Comparison of ENCODE assay signal across 26 cellular contexts in the genomic region with DNA sequence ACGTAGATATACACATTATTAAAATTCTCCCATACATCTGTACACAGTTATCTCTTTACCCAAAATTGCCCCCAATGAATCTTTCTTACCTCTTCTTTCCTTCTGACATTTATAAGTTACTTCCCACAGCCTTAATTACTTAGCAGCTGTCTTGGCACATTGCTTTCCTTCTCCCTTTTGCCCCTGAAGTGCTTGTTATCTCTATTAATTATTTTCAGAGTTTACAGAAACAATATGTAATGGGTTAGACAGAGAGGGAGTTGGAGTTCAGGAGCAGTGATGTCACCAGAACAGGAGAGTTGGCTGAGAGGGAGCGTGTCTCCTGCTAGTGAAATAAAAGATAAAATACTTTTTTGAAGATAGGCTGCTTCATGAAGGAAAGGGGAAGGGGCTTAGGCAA. TPM values are rescaled to one million over a fixed set of nuclear protein-coding genes. Genes with fewer than 3 reads are reported as not detected.
"Had no signal": no experiment of that assay in that cellular context is flagged by ENCODE, and none has a peak within 500 bp of the region (broad histone marks: within the 10 kb centered on the region; RNA-seq: fewer than 3 reads in every experiment).

No MANE protein-coding gene starts in this region.

- DNase-seq: activated B cell treated with CpG ODN at 0.5 μM for 24 hours; activated CD4-positive, alpha-beta T cell treated with anti-CD3 and anti-CD28 coated beads for 1 hour; activated CD4-positive, alpha-beta T cell treated with anti-CD3 and anti-CD28 coated beads, Interleukin-2, amount 10 ng/mL, durations not matched to agents 24 days and 14 days; activated CD4-positive, alpha-beta T cell treated with anti-CD3 and anti-CD28 coated beads, Interleukin-2, amount 50 U/mL, for 48 hours; activated CD8-positive, alpha-beta memory T cell treated with anti-CD3 and anti-CD28 coated beads, Interleukin-2, amount 10 ng/mL, durations not matched to agents 7 days and 5 days; activated effector memory CD4-positive, alpha-beta T cell treated with anti-CD3 and anti-CD28 coated beads, Interleukin-2, amount 50 U/mL, for 16 hours; activated naive CD4-positive, alpha-beta T cell treated with Interleukin-2 at 50 U/mL for 16 hours; activated naive CD8-positive, alpha-beta T cell treated with anti-CD3 and anti-CD28 coated beads, Interleukin-2, amount 50 U/mL, for 24 hours; activated T-cell treated with anti-CD3 and anti-CD28 coated beads, Interleukin-2, amount 50 U/mL, for 4 hours; IMR-90; Kasumi-1; KBM-7; NCI-H146; NCI-H187 treated with DMSO at 0.1 percent for 48 hours; NCI-H2171; NCI-H2227 treated with DMSO at 0.1 percent for 48 hours; NCI-H446 treated with DMSO at 0.1 percent for 48 hours; NCI-H526; NCI-H82; SIG-M5; T-cell; T-helper 2 cell; T1000 had no signal

- H3K9me3 Mint-ChIP-seq: activated B cell treated with CpG ODN at 0.5 μM for 24 hours; activated CD4-positive, alpha-beta T cell treated with anti-CD3 and anti-CD28 coated beads, Interleukin-2, amount 10 ng/mL, durations not matched to agents 24 days and 14 days; activated naive CD8-positive, alpha-beta T cell treated with anti-CD3 and anti-CD28 coated beads, Interleukin-2, amount 50 U/mL, for 24 hours; activated T-cell treated with anti-CD3 and anti-CD28 coated beads, Interleukin-2, amount 50 U/mL, for 4 hours had no signal

- H3K4me1 Mint-ChIP-seq: activated B cell treated with CpG ODN at 0.5 μM for 24 hours; activated CD4-positive, alpha-beta T cell treated with anti-CD3 and anti-CD28 coated beads, Interleukin-2, amount 10 ng/mL, durations not matched to agents 24 days and 14 days; activated CD8-positive, alpha-beta memory T cell treated with anti-CD3 and anti-CD28 coated beads, Interleukin-2, amount 10 ng/mL, durations not matched to agents 7 days and 5 days; activated naive CD8-positive, alpha-beta T cell treated with anti-CD3 and anti-CD28 coated beads, Interleukin-2, amount 50 U/mL, for 24 hours; T-cell had no signal

- H3K27ac Mint-ChIP-seq: activated B cell treated with CpG ODN at 0.5 μM for 24 hours; activated CD4-positive, alpha-beta T cell treated with anti-CD3 and anti-CD28 coated beads, Interleukin-2, amount 10 ng/mL, durations not matched to agents 24 days and 14 days; activated CD8-positive, alpha-beta memory T cell treated with anti-CD3 and anti-CD28 coated beads, Interleukin-2, amount 10 ng/mL, durations not matched to agents 7 days and 5 days; activated naive CD4-positive, alpha-beta T cell treated with anti-CD3 and anti-CD28 coated beads, Interleukin-2, amount 50 U/mL, for 72 hours; activated naive CD8-positive, alpha-beta T cell treated with anti-CD3 and anti-CD28 coated beads, Interleukin-2, amount 50 U/mL, for 24 hours; T-cell had no signal

- H3K4me3 Mint-ChIP-seq: activated B cell treated with CpG ODN at 0.5 μM for 24 hours; activated CD4-positive, alpha-beta T cell treated with anti-CD3 and anti-CD28 coated beads, Interleukin-2, amount 10 ng/mL, durations not matched to agents 24 days and 14 days; activated CD8-positive, alpha-beta memory T cell treated with anti-CD3 and anti-CD28 coated beads, Interleukin-2, amount 10 ng/mL, durations not matched to agents 7 days and 5 days; activated naive CD8-positive, alpha-beta T cell treated with anti-CD3 and anti-CD28 coated beads, Interleukin-2, amount 50 U/mL, for 24 hours; activated T-cell treated with anti-CD3 and anti-CD28 coated beads, Interleukin-2, amount 50 U/mL, for 4 hours; T-cell had no signal

- ATAC-seq: activated CD8-positive, alpha-beta memory T cell treated with anti-CD3 and anti-CD28 coated beads, Interleukin-2, amount 10 ng/mL, durations not matched to agents 7 days and 5 days; activated naive CD4-positive, alpha-beta T cell treated with anti-CD3 and anti-CD28 coated beads, Interleukin-2, amount 50 U/mL, for 72 hours; activated naive CD8-positive, alpha-beta T cell treated with anti-CD3 and anti-CD28 coated beads, Interleukin-2, amount 50 U/mL, for 24 hours; activated T-cell treated with anti-CD3 and anti-CD28 coated beads, Interleukin-2, amount 50 U/mL, for 4 hours; T-cell had no signal

- FAIRE-seq: TTC549 had no signal

- H3K27me3 Mint-ChIP-seq: activated B cell treated with CpG ODN at 0.5 μM for 24 hours; activated CD4-positive, alpha-beta T cell treated with anti-CD3 and anti-CD28 coated beads, Interleukin-2, amount 10 ng/mL, durations not matched to agents 24 days and 14 days; activated CD8-positive, alpha-beta memory T cell treated with anti-CD3 and anti-CD28 coated beads, Interleukin-2, amount 10 ng/mL, durations not matched to agents 7 days and 5 days; activated naive CD8-positive, alpha-beta T cell treated with anti-CD3 and anti-CD28 coated beads, Interleukin-2, amount 50 U/mL, for 24 hours; T-cell had no signal

- H3K36me3 Mint-ChIP-seq: activated CD8-positive, alpha-beta memory T cell treated with anti-CD3 and anti-CD28 coated beads, Interleukin-2, amount 10 ng/mL, durations not matched to agents 7 days and 5 days; activated naive CD4-positive, alpha-beta T cell treated with anti-CD3 and anti-CD28 coated beads, Interleukin-2, amount 50 U/mL, for 72 hours; T-cell had no signal

RNA-seq across cellular contexts. Expression of a gene that starts 57.4 kb away (rescaled TPM):
- total RNA-seq: activated CD4-positive, alpha-beta T cell treated with anti-CD3 and anti-CD28 coated beads, Interleukin-2, amount 10 ng/mL, durations not matched to agents 24 days and 14 days; OCI-LY7 had no signal
